Comparison of ENCODE assay signal across 8 cellular contexts in the genomic region with DNA sequence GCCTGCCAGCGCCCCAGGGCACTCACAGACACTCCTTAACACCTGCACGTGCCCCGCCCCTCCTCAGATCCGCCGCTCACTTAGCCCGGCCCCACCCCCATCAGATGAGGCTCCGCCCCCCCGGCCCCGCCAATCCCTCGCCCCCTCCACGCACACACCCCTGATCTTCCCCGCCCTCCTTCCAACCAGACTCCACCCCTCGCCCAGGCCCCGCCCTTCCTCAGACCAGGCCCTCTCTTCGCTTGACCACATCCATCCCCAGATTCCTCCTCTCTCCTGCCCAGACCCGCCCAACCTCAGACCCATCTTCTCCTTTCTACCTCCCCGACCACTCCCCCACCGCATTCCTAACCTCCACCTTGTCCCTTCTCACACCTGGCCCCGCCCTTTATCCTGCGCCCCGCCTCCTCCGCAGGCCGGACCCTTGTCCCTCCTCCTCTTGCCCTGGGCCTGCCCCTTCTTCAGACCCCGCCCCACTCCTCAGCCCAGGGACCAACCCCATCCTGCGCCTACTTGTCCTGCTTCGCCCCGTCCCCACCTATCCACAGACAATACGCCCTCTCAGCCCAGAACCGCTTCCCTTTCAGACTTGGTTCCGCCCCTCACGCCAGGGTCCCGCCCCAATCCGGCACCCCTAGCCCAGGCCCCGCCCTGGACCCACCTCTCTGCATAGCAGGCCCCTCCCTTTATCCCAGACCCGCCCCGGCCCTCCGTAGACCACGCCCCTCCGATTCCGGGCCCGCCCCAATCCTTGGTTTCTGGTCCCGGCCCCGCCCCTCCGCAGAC. TPM values are rescaled to one million over a fixed set of nuclear protein-coding genes. Genes with fewer than 3 reads are reported as not detected.
DNase-seq lines count a peak whose midpoint lies in the region; ATAC-seq and TF ChIP-seq lines count a peak whose summit lies in the region.

No MANE protein-coding gene starts in this region.

- H3K9me3 ChIP-seq in breast epithelium, result no peaks in the 10 kb centered on the region
- no peaks in the 10 kb centered on the region for H3K9me3 ChIP-seq in iPS-20b (ENCODE audit: insufficient read depth, low read depth, low read length)
- no peaks in the 10 kb centered on the region for H3K9me3 ChIP-seq in skeletal muscle tissue (ENCODE audit: control insufficient read depth in 3 of 3, low read length in 3 of 3)

- TF ChIP-seq CTCF in VCaP (conservative IDR thresholded peaks at IDR 0.05) (no peak), breast epithelium (IDR thresholded peaks at IDR 0.05) (no peak)

- H3K27me3 ChIP-seq in breast epithelium (no peaks in the 10 kb centered on the region), iPS-20b (ENCODE audit: insufficient read depth, low read length) (peaks cover 24% of the 10 kb centered on the region), skeletal muscle tissue (ENCODE audit: control insufficient read depth in 3 of 3, insufficient read depth in 3 of 3, low read length in 3 of 3) (no peaks in the 10 kb centered on the region)

- DNase-seq in A172 (ENCODE audit: low spot score) (peak; percentile 93), NCI-H2171 (lab: John Stamatoyannopoulos, UW) (peak; percentile 96), breast epithelium (ENCODE audit: low spot score in 2 of 2) (peak; percentile 97 to 99)

- intact Hi-C loops in breast epithelium (cut with DNase I; ENCODE audit: low total_unique reads), result no loop called here

- H3K4me1 ChIP-seq in breast epithelium, result peaks cover 0 to 12% of the 10 kb centered on the region in 2 donors
- H3K4me1 ChIP-seq in iPS-20b (ENCODE audit: insufficient read depth, low read length), result no peaks in the 10 kb centered on the region; the same call in 1 of the 2 replicates
- peaks cover 12 to 18% (median 12%) of the 10 kb centered on the region in 3 donors for H3K4me1 ChIP-seq in skeletal muscle tissue (ENCODE audit: control insufficient read depth in 3 of 3, insufficient read depth in 3 of 3, low read length in 3 of 3)

- H3K4me3 ChIP-seq in breast epithelium (peak overlapping the region; percentile 70 to 78 (median 74)), iPS-20b (ENCODE audit: low read length) (peak overlapping the region; percentile 87; the same call in 1 of the 2 replicates), skeletal muscle tissue (ENCODE audit: low read length in 3 of 3) (peak overlapping the region; percentile 65 to 90 (median 76))

- ATAC-seq in GM18861 (IDR thresholded peaks at IDR 0.05; ENCODE audit: unreplicated experiment) (peak; percentile 64), HG03103 (IDR thresholded peaks at IDR 0.05; ENCODE audit: low read depth, unreplicated experiment) (peak; percentile 84)

- H3K36me3 ChIP-seq in breast epithelium (no peaks in the 10 kb centered on the region), iPS-20b (ENCODE audit: insufficient read depth, low read depth, low read length) (no peaks in the 10 kb centered on the region), skeletal muscle tissue (ENCODE audit: control insufficient read depth in 3 of 3, insufficient read depth in 3 of 3, low read length in 3 of 3) (no peaks in the 10 kb centered on the region)

- H3K9ac ChIP-seq in iPS-20b (ENCODE audit: low read depth, low read length) (no peak overlapping the region), skeletal muscle tissue (ENCODE audit: low read depth in 1 of 3, low read length in 3 of 3) (peak overlapping the region in 2 of 3 donors; percentile 67 to 68)

- H3K27ac ChIP-seq in VCaP (peak overlapping the region; percentile 90), breast epithelium (peak overlapping the region; percentile 84 to 95), iPS-20b (ENCODE audit: low read length) (no peak overlapping the region), skeletal muscle tissue (ENCODE audit: low read depth, low read length) (peak overlapping the region; percentile 88)

- no peak for TF ChIP-seq POLR2A in breast epithelium (IDR thresholded peaks at IDR 0.05)

RNA-seq across cellular contexts. Expression of a gene that starts 0.5 kb away (rescaled TPM):
- total RNA-seq in A172 (2014; rRNA removed; shearing (Covaris generic)), result 2.5 and 5.3 TPM in 2 replicates
- total RNA-seq in breast epithelium (10 to 100 TPM in 2 of 3 donors, 1 to 10 TPM in 1; 7.0 to 18.1 (median 14.7) TPM), skeletal muscle tissue (2.1 TPM)

RNA-seq across cellular contexts. Expression of a gene that starts 23.7 kb away (rescaled TPM):
- total RNA-seq in A172 (2014; rRNA removed; shearing (Covaris generic)), result 5.2 and 5.4 TPM in 2 replicates
- total RNA-seq in breast epithelium, result 1 to 10 TPM in 2 of 3 donors, not detected in 1; 1.2 to 2.3 TPM
- 2.1 TPM for total RNA-seq in skeletal muscle tissue

RNA-seq across cellular contexts. Expression of a gene that starts 29.8 kb away (rescaled TPM):
- total RNA-seq in A172 (2014; rRNA removed; shearing (Covaris generic)), result 29.3 and 55.9 TPM in 2 replicates
- total RNA-seq in breast epithelium (10 to 100 TPM in 2 of 3 donors, 1 to 10 TPM in 1; 5.6 to 68.6 (median 21.0) TPM), skeletal muscle tissue (2.6 TPM)

RNA-seq across cellular contexts. Expression of a gene that starts 47.1 kb away (rescaled TPM):
- total RNA-seq in A172 (2014; rRNA removed; shearing (Covaris generic)), result 0.98 and 1.4 TPM in 2 replicates
- 1 to 10 TPM; 4.8 to 6.1 (median 5.9) TPM for total RNA-seq in breast epithelium
- total RNA-seq in skeletal muscle tissue, result 3.1 TPM

RNA-seq across cellular contexts. Expression of a gene that starts 47.8 kb away (rescaled TPM):
- total RNA-seq in A172 (2014; rRNA removed; shearing (Covaris generic)), result 122 and 137 TPM in 2 replicates
- total RNA-seq in breast epithelium (100 to 1,000 TPM in 2 of 3 donors, 10 to 100 TPM in 1; 99.8 to 117 (median 111) TPM), skeletal muscle tissue (26.6 TPM)
